In the genomic region with DNA sequence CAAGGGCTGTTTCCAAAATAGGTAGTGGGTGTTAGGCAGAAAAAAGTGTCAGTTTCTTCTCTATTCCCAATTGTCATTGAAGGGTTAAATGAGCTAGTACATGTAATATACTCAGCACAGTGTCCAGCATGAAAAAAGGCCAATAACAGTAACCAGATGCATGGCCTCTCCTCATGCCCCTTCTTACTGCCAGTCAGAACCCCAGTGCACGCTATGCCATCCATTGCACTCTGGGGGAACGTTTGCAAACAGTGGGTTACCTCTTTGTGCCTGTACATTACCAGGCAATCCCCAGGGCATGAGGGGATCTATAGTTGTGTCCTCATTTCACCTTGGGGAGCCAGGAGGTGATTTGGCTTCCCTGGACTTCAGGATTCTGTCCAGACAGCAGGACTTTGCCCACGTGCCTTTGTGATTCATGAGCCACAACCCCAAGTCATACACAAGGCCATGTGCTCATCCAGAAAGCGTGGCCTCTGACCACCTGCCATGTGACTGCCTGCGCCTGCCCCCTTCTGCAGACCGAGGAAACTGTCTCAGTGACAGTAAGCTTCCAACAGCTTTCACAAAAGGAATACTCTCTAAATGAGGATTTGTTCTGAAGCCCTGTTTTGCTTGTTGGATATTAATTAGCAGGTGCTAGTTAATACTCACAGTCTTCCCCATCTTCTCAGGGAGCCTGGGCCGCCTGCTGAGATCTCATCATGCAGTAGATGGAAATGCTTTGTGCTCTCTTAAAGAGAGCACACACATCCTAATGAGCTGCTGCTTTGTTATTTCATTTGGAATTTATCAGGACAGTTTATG, we compare ENCODE assay signal across 9 cellular contexts. TPM values are rescaled to one million over a fixed set of nuclear protein-coding genes. Genes with fewer than 3 reads are reported as not detected.
DNase-seq lines count a peak whose midpoint lies in the region; ATAC-seq and TF ChIP-seq lines count a peak whose summit lies in the region.
"Had no signal": no experiment of that assay in that cellular context is flagged by ENCODE, and none has a peak within 500 bp of the region (broad histone marks: within the 10 kb centered on the region; RNA-seq: fewer than 3 reads in every experiment).

No MANE protein-coding gene starts in this region.

- H3K4me3 Mint-ChIP-seq in dendritic cell treated with granulocyte-macrophage colony-stimulating factor and Interleukin-4, amounts not matched to agents 40 ng/mL and 50 ng/mL, for 4 days: no peak overlapping the region
- H3K4me3 Mint-ChIP-seq: activated naive CD4-positive, alpha-beta T cell treated with anti-CD3 and anti-CD28 coated beads, Interleukin-2, amount 50 U/mL, for 24 hours had no signal

- H3K27ac ChIP-seq in left lung: no peak overlapping the region

- intact Hi-C loops in dendritic cell treated with granulocyte-macrophage colony-stimulating factor and Interleukin-4, amounts not matched to agents 40 ng/mL and 50 ng/mL, for 4 days (cut with micrococcal nuclease): no loop called here
- intact Hi-C loops in left lung (cut with DNase I): no loop called here

- peaks cover 19% of the 10 kb centered on the region for H3K27me3 Mint-ChIP-seq in dendritic cell treated with granulocyte-macrophage colony-stimulating factor and Interleukin-4, amounts not matched to agents 40 ng/mL and 50 ng/mL, for 4 days
- H3K27me3 Mint-ChIP-seq: activated naive CD4-positive, alpha-beta T cell treated with anti-CD3 and anti-CD28 coated beads, Interleukin-2, amount 50 U/mL, for 24 hours had no signal

- H3K4me1 ChIP-seq in left lung: peaks cover 3 to 12% of the 10 kb centered on the region in 2 donors

- no peak for ATAC-seq in HG02610 (IDR thresholded peaks at IDR 0.05; ENCODE audit: unreplicated experiment)
- ATAC-seq in left lung: no peak

- H3K9me3 ChIP-seq in left lung: no peaks in the 10 kb centered on the region

- CTCF ChIA-PET in GM10248 (lab: Yijun Ruan, JAX): interaction anchor here (0.9 to 2.0 kb wide), 2 partner anchors 40 to 42 kb away, joined by 3 to 6 read pairs; no protein-coding TSS in a partner anchor

- peak overlapping the region; percentile 53 for H3K27ac Mint-ChIP-seq in dendritic cell treated with granulocyte-macrophage colony-stimulating factor and Interleukin-4, amounts not matched to agents 40 ng/mL and 50 ng/mL, for 4 days
- H3K27ac Mint-ChIP-seq: activated naive CD4-positive, alpha-beta T cell treated with anti-CD3 and anti-CD28 coated beads, Interleukin-2, amount 50 U/mL, for 24 hours had no signal

- TF ChIP-seq CTCF in AG09309 (IDR thresholded peaks at IDR 0.05; ENCODE audit: control insufficient read depth, insufficient read depth, low read depth, low read length, missing control alignments): peak; percentile 49
- TF ChIP-seq CTCF in left lung (IDR thresholded peaks at IDR 0.05): no peak
- TF ChIP-seq CTCF in GM10248 (IDR thresholded peaks at IDR 0.05; ENCODE audit: control extremely low read depth, extremely low read depth, low read depth, missing control alignments): no peak

- no peaks in the 10 kb centered on the region for H3K9me3 Mint-ChIP-seq in dendritic cell treated with granulocyte-macrophage colony-stimulating factor and Interleukin-4, amounts not matched to agents 40 ng/mL and 50 ng/mL, for 4 days
- H3K9me3 Mint-ChIP-seq: activated naive CD4-positive, alpha-beta T cell treated with anti-CD3 and anti-CD28 coated beads, Interleukin-2, amount 50 U/mL, for 24 hours had no signal

- H3K4me1 Mint-ChIP-seq in dendritic cell treated with granulocyte-macrophage colony-stimulating factor and Interleukin-4, amounts not matched to agents 40 ng/mL and 50 ng/mL, for 4 days (ENCODE audit: low read depth): peaks cover 36% of the 10 kb centered on the region

- no peak overlapping the region for H3K4me3 ChIP-seq in AG09309 (ENCODE audit: control insufficient read depth, low read depth, low read length)
- H3K4me3 ChIP-seq in left lung: no peak overlapping the region

- H3K36me3 Mint-ChIP-seq in dendritic cell treated with granulocyte-macrophage colony-stimulating factor and Interleukin-4, amounts not matched to agents 40 ng/mL and 50 ng/mL, for 4 days (ENCODE audit: low read depth): no peaks in the 10 kb centered on the region
- H3K36me3 Mint-ChIP-seq: activated naive CD4-positive, alpha-beta T cell treated with anti-CD3 and anti-CD28 coated beads, Interleukin-2, amount 50 U/mL, for 24 hours had no signal

- DNase-seq in AG09309 (ENCODE audit: low read depth) (peak; percentile 82), M059J (ENCODE audit: low read depth) (peak; percentile 94), mesenteric fat pad (ENCODE audit: low spot score) (peak; percentile 81), left lung (no peak), GM10248 (ENCODE audit: extremely low spot score) (no peak)
- DNase-seq in effector CD4-positive, alpha-beta T cell: no peak

- H3K36me3 ChIP-seq in left lung: no peaks in the 10 kb centered on the region

- POLR2A ChIA-PET in GM10248 (lab: Yijun Ruan, JAX): no interaction called here

- no peaks in the 10 kb centered on the region for H3K27me3 ChIP-seq in left lung

RNA-seq across cellular contexts. Expression of gene ANGPTL2, which starts 36.8 kb away (rescaled TPM):
- total RNA-seq in M059J (2014; rRNA removed; shearing (Covaris generic)): 11.5 and 15.8 TPM in 2 replicates
- total RNA-seq in mesenteric fat pad (169 TPM), left lung (10 to 100 TPM; 22.7 to 26.2 TPM)

Comparison
In these comparisons a context has a peak if more than half of its experiments do, and no peak if none do; other contexts are left out.
1. DNase-seq: peak in AG09309 (single experiment), M059J (single experiment) and mesenteric fat pad (single experiment); none in effector CD4-positive, alpha-beta T cell (single experiment), left lung (0 of 2) and GM10248 (single experiment).